ENCODE assay signal across 14 cellular contexts in the genomic region with DNA sequence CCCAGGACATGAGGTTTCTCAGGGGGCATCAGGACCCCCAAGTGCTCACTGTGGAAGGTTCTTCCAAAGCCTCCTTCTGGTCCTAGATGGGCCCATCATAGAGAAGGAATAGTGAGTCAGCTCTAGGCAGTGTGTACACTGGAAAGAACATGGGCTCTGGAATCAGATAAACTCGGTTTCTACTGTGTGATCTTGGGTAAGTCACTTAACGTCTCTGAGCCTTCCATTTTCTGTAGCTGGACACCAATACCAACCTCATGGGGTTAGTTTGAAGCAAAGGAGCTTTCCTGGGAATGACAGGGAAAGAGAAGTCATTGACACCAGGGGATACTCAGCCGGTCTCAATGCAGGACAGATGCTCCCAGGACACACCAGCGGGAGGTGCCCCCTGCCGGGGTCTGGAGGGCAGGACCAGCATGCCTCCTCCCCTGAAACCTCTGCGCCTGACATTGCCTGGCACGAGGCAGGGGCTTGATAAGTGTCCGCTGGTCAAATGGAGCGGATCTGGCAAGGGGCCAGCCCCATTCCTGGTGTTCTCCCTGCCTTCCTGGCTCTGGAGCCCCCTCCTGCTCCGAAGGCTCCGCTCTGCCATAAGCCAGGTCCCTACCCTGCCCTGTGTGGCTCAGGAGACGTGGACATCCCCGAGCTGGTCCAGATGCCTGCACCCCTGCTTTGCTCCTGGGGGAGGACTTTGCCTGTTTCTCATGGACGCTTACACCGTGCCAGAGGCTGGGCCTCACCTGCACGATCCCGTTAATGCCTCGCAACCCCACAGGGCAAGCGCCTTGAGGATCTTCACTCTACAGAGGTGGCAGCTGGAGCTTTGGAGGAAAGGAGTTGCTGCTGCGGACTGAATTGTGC. TPM values are rescaled to one million over a fixed set of nuclear protein-coding genes. Genes with fewer than 3 reads are reported as not detected.
DNase-seq lines count a peak whose midpoint lies in the region; ATAC-seq, FAIRE-seq and TF ChIP-seq lines count a peak whose summit lies in the region.
"Had no signal": no experiment of that assay in that cellular context is flagged by ENCODE, and none has a peak within 500 bp of the region (broad histone marks: within the 10 kb centered on the region; RNA-seq: fewer than 3 reads in every experiment).

No MANE protein-coding gene starts in this region.

- H3K79me2 ChIP-seq in astrocyte (ENCODE audit: insufficient read depth, low read length), result no peaks in the 10 kb centered on the region
- H3K79me2 ChIP-seq in HepG2 (ENCODE audit: insufficient read depth, low read length), result no peaks in the 10 kb centered on the region

- TF ChIP-seq CTCF in astrocyte (IDR thresholded peaks at IDR 0.05; ENCODE audit: insufficient read depth, low read depth, low read length) (no peak), HepG2 (CRISPR knock-in tag; IDR thresholded peaks at IDR 0.05) (no peak), stomach (IDR thresholded peaks at IDR 0.05) (no peak)

- FAIRE-seq in astrocyte (lab: Jason Lieb, UNC), result no peak
- no peak for FAIRE-seq in HepG2 (lab: Jason Lieb, UNC)
- FAIRE-seq: frontal cortex had no signal

- POLR2A ChIA-PET in HepG2 (lab: Yijun Ruan, JAX), result no interaction called here

- no peak overlapping the region for H3K27ac Mint-ChIP-seq in astrocyte (ENCODE audit: unreplicated experiment)
- H3K27ac Mint-ChIP-seq in stimulated activated memory B cell treated with anti-CD40 and anti-IgM and Interleukin-4, amounts not matched to agents 10 μg/mL and 1 μg/mL and 100 μg/mL, for 72 hours, result no peak overlapping the region
- H3K27ac Mint-ChIP-seq: activated T-helper 17 cell treated with anti-CD3 and anti-CD28 coated beads, Interleukin-2, amount 50 U/mL, for 72 hours; immature natural killer cell; stimulated activated naive B cell treated with anti-CD40 and anti-IgM and Interleukin-4, amounts not matched to agents 10 μg/mL and 1 μg/mL and 100 μg/mL, for 72 hours had no signal

- TF ChIP-seq EP300 in HepG2 (IDR thresholded peaks at IDR 0.05; ENCODE audit: low read depth in 2 of 2, low read length in 2 of 2) (no peak), HepG2 (CRISPR knock-in tag; IDR thresholded peaks at IDR 0.05; ENCODE audit: borderline replicate concordance) (no peak), stomach (IDR thresholded peaks at IDR 0.05) (no peak)

- TF ChIP-seq POLR2A in HepG2 (IDR thresholded peaks at IDR 0.05; ENCODE audit: insufficient read depth in 1 of 2, low read depth in 2 of 2, low read length in 2 of 2) (no peak), stomach (IDR thresholded peaks at IDR 0.05) (no peak)

- peak; percentile 61 for DNase-seq in NCI-H69 (lab: John Stamatoyannopoulos, UW)
- DNase-seq in astrocyte (ENCODE audit: low read depth), result no peak
- DNase-seq in HepG2 (ENCODE audit: low spot score), result no peak
- peak; percentile 34 for DNase-seq in stomach
- DNase-seq in GM19238 (ENCODE audit: insufficient read length, low spot score), result no peak
- no peak for DNase-seq in stimulated activated CD4-positive, alpha-beta T cell treated with anti-CD3 and anti-CD28 coated beads, Interleukin-12 subunit alpha, Interleukin-12 subunit beta, amount 100 ng/mL, for 4 hours
- no peak for DNase-seq in NCI-H82 treated with DMSO at 0.1 percent for 48 hours (lab: John Stamatoyannopoulos, UW; ENCODE audit: unreplicated experiment)

- no peak overlapping the region for H3K27ac ChIP-seq in astrocyte (ENCODE audit: low read depth, low read length)
- H3K27ac ChIP-seq in HepG2 (ENCODE audit: extremely low read length, insufficient read depth, low read length), result no peak overlapping the region
- peak overlapping the region in 4 of 5 donors; percentile 15 to 67 (median 47) for H3K27ac ChIP-seq in stomach

- H4K20me1 ChIP-seq in astrocyte (ENCODE audit: insufficient read depth, low read length) (no peaks in the 10 kb centered on the region), HepG2 (ENCODE audit: insufficient read depth, low read length) (no peaks in the 10 kb centered on the region)

- no peak overlapping the region for H3K4me3 Mint-ChIP-seq in astrocyte (ENCODE audit: unreplicated experiment)
- H3K4me3 Mint-ChIP-seq in stimulated activated memory B cell treated with anti-CD40 and anti-IgM and Interleukin-4, amounts not matched to agents 10 μg/mL and 1 μg/mL and 100 μg/mL, for 72 hours, result no peak overlapping the region
- H3K4me3 Mint-ChIP-seq: activated T-helper 17 cell treated with anti-CD3 and anti-CD28 coated beads, Interleukin-2, amount 50 U/mL, for 72 hours; immature natural killer cell; stimulated activated naive B cell treated with anti-CD40 and anti-IgM and Interleukin-4, amounts not matched to agents 10 μg/mL and 1 μg/mL and 100 μg/mL, for 72 hours had no signal

- H3K27me3 ChIP-seq in astrocyte (ENCODE audit: insufficient read depth, low read length) (no peaks in the 10 kb centered on the region), HepG2 (ENCODE audit: control insufficient read depth in 1 of 2, insufficient read depth in 2 of 2, low read length in 2 of 2) (peaks cover under 1 to 10% of the 10 kb centered on the region in 2 experiments; a peak in 3 of 5 replicates), stomach (peaks cover 0 to 13% (median 0%) of the 10 kb centered on the region in 3 donors)

- ATAC-seq in HepG2, result peak; percentile 25
- no peak for ATAC-seq in stimulated activated memory B cell treated with anti-CD40 and anti-IgM and Interleukin-4, amounts not matched to agents 10 μg/mL and 1 μg/mL and 100 μg/mL, for 72 hours

- H3K4me1 Mint-ChIP-seq in astrocyte (ENCODE audit: low read depth, unreplicated experiment), result peaks cover 39% of the 10 kb centered on the region
- H3K4me1 Mint-ChIP-seq in stimulated activated memory B cell treated with anti-CD40 and anti-IgM and Interleukin-4, amounts not matched to agents 10 μg/mL and 1 μg/mL and 100 μg/mL, for 72 hours, result no peaks in the 10 kb centered on the region
- H3K4me1 Mint-ChIP-seq: activated T-helper 17 cell treated with anti-CD3 and anti-CD28 coated beads, Interleukin-2, amount 50 U/mL, for 72 hours; immature natural killer cell had no signal

- H3K4me2 ChIP-seq in astrocyte (ENCODE audit: low read length) (peak overlapping the region; percentile 71), HepG2 (ENCODE audit: low read depth, low read length) (no peak overlapping the region)

- no peak overlapping the region for H3K4me3 ChIP-seq in astrocyte (ENCODE audit: insufficient read depth, low read depth, low read length)
- H3K4me3 ChIP-seq in HepG2 (replicated peaks in 1 of 3; ENCODE audit: insufficient read depth in 1 of 3, low read depth in 2 of 3, low read length in 3 of 3), result no peak overlapping the region
- H3K4me3 ChIP-seq in stomach, result no peak overlapping the region
- H3K4me3 ChIP-seq: mucosa of descending colon had no signal

- H3K36me3 ChIP-seq in astrocyte (ENCODE audit: insufficient read depth, low read length) (no peaks in the 10 kb centered on the region), HepG2 (replicated peaks in 1 of 2; ENCODE audit: control insufficient read depth in 1 of 2, insufficient read depth in 2 of 2, low read length in 2 of 2) (no peaks in the 10 kb centered on the region), stomach (no peaks in the 10 kb centered on the region)

- no peak for TF ChIP-seq RAD21 in HepG2 (CRISPR knock-in tag; IDR thresholded peaks at IDR 0.05)

- peaks cover 27% of the 10 kb centered on the region for H3K27me3 Mint-ChIP-seq in astrocyte (ENCODE audit: low read depth, unreplicated experiment)
- H3K27me3 Mint-ChIP-seq in stimulated activated memory B cell treated with anti-CD40 and anti-IgM and Interleukin-4, amounts not matched to agents 10 μg/mL and 1 μg/mL and 100 μg/mL, for 72 hours, result peaks cover 68% of the 10 kb centered on the region

- H2AFZ ChIP-seq in astrocyte (ENCODE audit: low read depth, low read length) (peak overlapping the region; percentile 49), HepG2 (ENCODE audit: low read length) (no peak overlapping the region)

- in situ Hi-C loops in HepG2 (cut with HindIII; ENCODE audit: extremely low pct_ligation_motif_present, low pct_unique_long_range_greater_than_20kb), result loop anchor here (5.0 kb wide), 2 partner anchors 109 to 149 kb away; no protein-coding TSS in a partner anchor

- 51% methylated on average over 19 of the region's 20 CpGs for WGBS in HepG2 (ENCODE audit: low lambda C conversion rate)
- WGBS in stomach, 5 donors, result 45 to 59% (median 52%) methylated on average over 13 to 20 of the region's 20 CpGs

- CTCF ChIA-PET in HepG2 (lab: Yijun Ruan, JAX; ENCODE audit: low intra/inter-chr PET ratio, low total read pairs), result interaction anchor here (1.6 to 2.0 kb wide), 3 partner anchors 109 to 163 kb away, joined by 10 to 14 read pairs (median 11); no protein-coding TSS in a partner anchor

- H3K36me3 Mint-ChIP-seq in astrocyte (ENCODE audit: low read depth, unreplicated experiment), result no peaks in the 10 kb centered on the region
- H3K36me3 Mint-ChIP-seq in stimulated activated memory B cell treated with anti-CD40 and anti-IgM and Interleukin-4, amounts not matched to agents 10 μg/mL and 1 μg/mL and 100 μg/mL, for 72 hours, result no peaks in the 10 kb centered on the region
- H3K36me3 Mint-ChIP-seq: immature natural killer cell; stimulated activated naive B cell treated with anti-CD40 and anti-IgM and Interleukin-4, amounts not matched to agents 10 μg/mL and 1 μg/mL and 100 μg/mL, for 72 hours had no signal

- no peaks in the 10 kb centered on the region for H3K9me3 Mint-ChIP-seq in astrocyte (ENCODE audit: unreplicated experiment)
- H3K9me3 Mint-ChIP-seq in stimulated activated memory B cell treated with anti-CD40 and anti-IgM and Interleukin-4, amounts not matched to agents 10 μg/mL and 1 μg/mL and 100 μg/mL, for 72 hours, result no peaks in the 10 kb centered on the region
- H3K9me3 Mint-ChIP-seq: activated T-helper 17 cell treated with anti-CD3 and anti-CD28 coated beads, Interleukin-2, amount 50 U/mL, for 72 hours; immature natural killer cell; stimulated activated naive B cell treated with anti-CD40 and anti-IgM and Interleukin-4, amounts not matched to agents 10 μg/mL and 1 μg/mL and 100 μg/mL, for 72 hours had no signal

- peaks cover 45% of the 10 kb centered on the region for H3K4me1 ChIP-seq in astrocyte (ENCODE audit: insufficient read depth, low read length)
- peaks cover 4% of the 10 kb centered on the region; the same call in 1 of the 2 replicates for H3K4me1 ChIP-seq in HepG2 (ENCODE audit: insufficient read depth, low read length)
- H3K4me1 ChIP-seq in stomach, result peaks cover 22 to 39% (median 31%) of the 10 kb centered on the region in 4 donors

- no peak overlapping the region for H3K9ac ChIP-seq in astrocyte (ENCODE audit: low read length)
- no peak overlapping the region for H3K9ac ChIP-seq in HepG2 (ENCODE audit: insufficient read depth, low read depth, low read length)

- H3K9me3 ChIP-seq in astrocyte (ENCODE audit: insufficient read depth, low read depth, low read length), result no peaks in the 10 kb centered on the region
- no peaks in the 10 kb centered on the region for H3K9me3 ChIP-seq in HepG2 (ENCODE audit: low read length)
- H3K9me3 ChIP-seq in stomach, result no peaks in the 10 kb centered on the region
- H3K9me3 ChIP-seq: mucosa of descending colon had no signal

- intact Hi-C loops in HepG2 (cut with micrococcal nuclease; ENCODE audit: unreplicated experiment) (loop anchor here (1.0 to 2.0 kb wide), 2 partner anchors 109 to 163 kb away; no protein-coding TSS in a partner anchor), stomach (cut with DNase I; ENCODE audit: low total_unique reads) (no loop called here)

- BruUV-seq in HepG2 (replicated peaks; lab: Mats Ljungman, UMichigan), result no TSS peak

RNA-seq across cellular contexts. Expression of a gene that starts 52.8 kb away (rescaled TPM):
- 0.45 TPM in 1 of 2 replicates, not detected in the other for total RNA-seq in astrocyte
- total RNA-seq in HepG2 (2016; rRNA removed; fragmentation: Illumina TruSeq; extraction: Trizol), result not detected in 2 replicates
- total RNA-seq in HepG2 (2016; cell fraction: cytosol; rRNA removed; fragmentation: Illumina TruSeq; extraction: Trizol; ENCODE audit: low read depth), result not detected in 2 replicates
- total RNA-seq in HepG2 (2016; cell fraction: insoluble cytoplasmic fraction; rRNA removed; fragmentation: Illumina TruSeq; extraction: Trizol), result not detected in 2 replicates
- not detected in 2 replicates for total RNA-seq in HepG2 (2016; cell fraction: membrane; rRNA removed; fragmentation: Illumina TruSeq; extraction: Trizol)
- total RNA-seq in HepG2 (2016; cell fraction: nucleus; rRNA removed; fragmentation: Illumina TruSeq; extraction: Trizol), result not detected in 2 replicates
- not detected in 2 replicates for polyA plus RNA-seq in HepG2 (2011; rRNA removed)
- not detected in 2 replicates for polyA plus RNA-seq in HepG2 (2011; cell fraction: cytosol; rRNA removed)
- polyA plus RNA-seq in HepG2 (2011; cell fraction: nucleus; rRNA removed), result not detected in 2 replicates
- not detected in 2 replicates for polyA plus RNA-seq in HepG2 (2012)
- not detected in 2 replicates for polyA plus RNA-seq in HepG2 (2016; cell fraction: cytosol; fragmentation: Illumina TruSeq; extraction: Trizol; ENCODE audit: low read depth)
- not detected in 2 replicates for polyA plus RNA-seq in HepG2 (2016; cell fraction: insoluble cytoplasmic fraction; fragmentation: Illumina TruSeq; extraction: Trizol; ENCODE audit: low read depth)
- polyA plus RNA-seq in HepG2 (2016; cell fraction: membrane; fragmentation: Illumina TruSeq; extraction: Trizol; ENCODE audit: low read depth), result not detected in 2 replicates
- polyA plus RNA-seq in HepG2 (2016; cell fraction: nucleus; fragmentation: Illumina TruSeq; extraction: Trizol; ENCODE audit: insufficient read depth, low read depth), result not detected in 2 replicates
- polyA minus RNA-seq in HepG2 (2011; rRNA and poly(A)+ RNA removed; ENCODE audit: low replicate concordance), result 1.1 TPM in 1 of 2 replicates, not detected in the other
- polyA minus RNA-seq in HepG2 (2011; cell fraction: cytosol; rRNA and poly(A)+ RNA removed), result not detected in 2 replicates
- polyA minus RNA-seq in HepG2 (2011; cell fraction: nucleus; rRNA and poly(A)+ RNA removed), result not detected in 2 replicates
- 10 to 100 TPM in 2 of 5 donors, not detected in 3; 16.5 to 71.8 TPM for total RNA-seq in stomach
- 1 to 10 TPM; 1.5 to 2.5 (median 2.1) TPM for polyA plus RNA-seq in stomach
- total RNA-seq: activated T-helper 17 cell treated with anti-CD3 and anti-CD28 coated beads, Interleukin-2, amount 50 U/mL, for 72 hours; frontal cortex; pulmonary artery endothelial cell had no signal
- polyA plus RNA-seq: immature natural killer cell had no signal

Comparison
In these comparisons a context has a peak if more than half of its experiments do, and no peak if none do; other contexts are left out.
1. DNase-seq: peak in NCI-H69 (single experiment) and stomach (single experiment); none in astrocyte (single experiment), HepG2 (single experiment), GM19238 (single experiment), stimulated activated CD4-positive, alpha-beta T cell treated with anti-CD3 and anti-CD28 coated beads, Interleukin-12 subunit alpha, Interleukin-12 subunit beta, amount 100 ng/mL, for 4 hours (single experiment) and NCI-H82 treated with DMSO at 0.1 percent for 48 hours (single experiment).
2. H3K27ac ChIP-seq: peak in stomach (4 of 5); none in astrocyte (single experiment) and HepG2 (single experiment).